Comparison of ENCODE assay signal across 6 cellular contexts in the genomic region with DNA sequence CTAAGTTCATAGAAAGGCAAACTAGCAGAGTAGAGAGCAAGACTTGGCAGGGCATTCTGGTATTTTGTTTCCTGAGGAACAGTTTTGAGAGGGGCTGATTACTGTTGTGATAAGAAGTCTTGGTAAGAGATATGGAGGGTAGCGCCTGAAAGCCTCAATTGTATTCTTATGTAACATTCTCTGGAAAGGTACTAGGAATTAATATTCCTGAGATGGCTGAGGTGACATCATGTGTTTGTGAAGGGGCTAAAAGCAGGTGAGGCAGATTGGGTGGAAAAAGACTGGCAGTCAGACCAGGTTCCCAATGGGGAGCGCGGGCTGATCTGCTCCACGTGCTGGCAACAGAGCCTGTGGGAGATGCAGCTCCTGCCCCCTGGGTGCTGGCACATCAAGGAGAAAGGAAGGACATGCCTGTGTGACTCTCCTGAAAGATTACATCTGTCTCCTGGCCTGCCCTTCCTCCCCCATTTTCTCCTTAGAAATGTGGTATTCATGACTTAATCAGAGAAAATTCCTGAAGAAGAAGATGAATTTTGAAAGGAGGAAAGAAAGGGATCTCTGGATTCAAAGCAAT.
A peak's percentile ranks its signal among the peaks of the same experiment; 100 is the strongest.
DNase-seq lines count a peak whose midpoint lies in the region; ATAC-seq, FAIRE-seq and TF ChIP-seq lines count a peak whose summit lies in the region.
"Not testable (repeated sequence)": the region's sequence is repeated elsewhere in the genome, so short reads cannot be mapped to it uniquely, and the experiment has no call there.

No MANE protein-coding gene starts in this region.

- H3K9me1 ChIP-seq in K562 (ENCODE audit: control insufficient read depth, insufficient read depth, low read length): not testable (repeated sequence)

- not testable (repeated sequence) for H3K36me3 ChIP-seq in GM23338 (ENCODE audit: insufficient read depth); K562 (ENCODE audit: control insufficient read depth, insufficient read depth, low read length); pancreas; upper lobe of right lung

- not testable (repeated sequence) for TF ChIP-seq RAD21 in K562 (CRISPR knock-in tag; conservative IDR thresholded peaks at IDR 0.05 in 1 of 2, IDR thresholded peaks at IDR 0.05 in 1 of 2)

- no CpG with 5 or more reads among the region's 4 CpGs for WGBS in K562 (ENCODE audit: insufficient coverage, low coverage, missing lambda C conversion rate)
- 52% methylated on average over 3 of the region's 4 CpGs for WGBS in right cardiac atrium
- WGBS in pancreas, 2 donors: 64% methylated on average over 3 of the region's 4 CpGs; no CpG with 5 or more reads in 1 of the 2 donors

- CTCF ChIA-PET in K562 (lab: Yijun Ruan, JAX; ENCODE audit: low intra/inter-chr PET ratio): not testable (repeated sequence)

- not testable (repeated sequence) for H3K4me3 Mint-ChIP-seq in GM23338

- not testable (repeated sequence) for H3K27ac ChIP-seq in GM23338 (ENCODE audit: low read depth); K562 (ENCODE audit: extremely low read depth, low read depth, low read length); right cardiac atrium (ENCODE audit: low read length); pancreas; upper lobe of right lung

- H3K4me3 ChIP-seq in GM23338; K562; right cardiac atrium (ENCODE audit: low read length); pancreas; upper lobe of right lung: not testable (repeated sequence)

- not testable (repeated sequence) for H3K4me1 Mint-ChIP-seq in GM23338

- POLR2A ChIA-PET in K562 (lab: Yijun Ruan, JAX): not testable (repeated sequence)

- ATAC-seq in GM23338: peak; percentile 60
- peak; percentile 62 for ATAC-seq in SK-N-SH treated with all-trans-retinoic acid at 6 μM for 48 hours
- ATAC-seq in K562: peak; percentile 28
- ATAC-seq in right cardiac atrium: peak; percentile 14 to 41
- peak; percentile 47 to 89 (median 75) for ATAC-seq in pancreas
- ATAC-seq in upper lobe of right lung: peak; percentile 41

- H3K4me2 ChIP-seq in GM23338; K562 (ENCODE audit: insufficient read depth, low read length): not testable (repeated sequence)

- TF ChIP-seq CTCF in GM23338 (conservative IDR thresholded peaks at IDR 0.05; ENCODE audit: low read depth in 2 of 2); K562 (IDR thresholded peaks at IDR 0.05 in 2 of 3, conservative IDR thresholded peaks at IDR 0.05 in 1 of 3; ENCODE audit: insufficient read depth in 2 of 3, low read depth in 1 of 3, low read length in 3 of 3); pancreas (IDR thresholded peaks at IDR 0.05); upper lobe of right lung (IDR thresholded peaks at IDR 0.05): not testable (repeated sequence)

- not testable (repeated sequence) for H3K9me3 Mint-ChIP-seq in GM23338

- H3K27me3 ChIP-seq in GM23338 (ENCODE audit: insufficient read depth); K562 (ENCODE audit: control insufficient read depth in 2 of 2, insufficient read depth in 2 of 2, low read length in 2 of 2); right cardiac atrium (ENCODE audit: control insufficient read depth, insufficient read depth); pancreas; upper lobe of right lung: not testable (repeated sequence)

- not testable (repeated sequence) for H3K9me3 ChIP-seq in K562 (replicated peaks; ENCODE audit: control insufficient read depth, insufficient read depth, low read depth, low read length); right cardiac atrium (ENCODE audit: control insufficient read depth, low read length); pancreas; upper lobe of right lung

- intact Hi-C loops in K562 (cut with micrococcal nuclease); right cardiac atrium (cut with DNase I); pancreas (cut with DNase I); upper lobe of right lung (cut with DNase I): not testable (repeated sequence)

- not testable (repeated sequence) for H3K9ac ChIP-seq in K562 (ENCODE audit: insufficient read depth in 1 of 2, low read depth in 2 of 2, low read length in 2 of 2)

- not testable (repeated sequence) for H3K27me3 Mint-ChIP-seq in GM23338 (ENCODE audit: insufficient read depth, low read depth, poor library complexity)

- in situ Hi-C loops in K562 (cut with MboI): not testable (repeated sequence)

- not testable (repeated sequence) for H3K36me3 Mint-ChIP-seq in GM23338 (ENCODE audit: low read depth)

- H4K20me1 ChIP-seq in GM23338 (replicated peaks; ENCODE audit: insufficient read depth); K562 (replicated peaks; ENCODE audit: control insufficient read depth, insufficient read depth, low read length): not testable (repeated sequence)

- H3K9me2 ChIP-seq in GM23338 (ENCODE audit: insufficient read depth): not testable (repeated sequence)

- not testable (repeated sequence) for TF ChIP-seq EP300 in K562 (IDR thresholded peaks at IDR 0.05; ENCODE audit: low read length)

- not testable (repeated sequence) for BruUV-seq in K562 (replicated peaks; lab: Mats Ljungman, UMichigan)

- H3F3A ChIP-seq in GM23338 (replicated peaks; ENCODE audit: low read depth): not testable (repeated sequence)

- H3K27ac Mint-ChIP-seq in GM23338: not testable (repeated sequence)

- H2AFZ ChIP-seq in GM23338; K562 (ENCODE audit: low read depth, low read length): not testable (repeated sequence)

- H3K4me1 ChIP-seq in GM23338 (ENCODE audit: insufficient read depth); K562 (replicated peaks in 1 of 2; ENCODE audit: control insufficient read depth in 2 of 2, insufficient read depth in 2 of 2, low read length in 2 of 2); right cardiac atrium (ENCODE audit: control insufficient read depth, insufficient read depth, low read length); pancreas; upper lobe of right lung: not testable (repeated sequence)

- not testable (repeated sequence) for H3K79me2 ChIP-seq in GM23338 (replicated peaks; ENCODE audit: insufficient read depth); K562 (ENCODE audit: control insufficient read depth, insufficient read depth, low read length)

- not testable (repeated sequence) for DNase-seq in GM23338 (ENCODE audit: low spot score); K562 (ENCODE audit: extremely low read depth in 1 of 4, low spot score in 3 of 4); right cardiac atrium; upper lobe of right lung
- peak in 2 of 6 donors; percentile 6 to 11 for DNase-seq in pancreas

- not testable (repeated sequence) for TF ChIP-seq POLR2A in K562 (conservative IDR thresholded peaks at IDR 0.05)

- FAIRE-seq in K562 (lab: Jason Lieb, UNC); pancreas (lab: Jason Lieb, UNC): not testable (repeated sequence)
